Comparison of ENCODE assay signal across 14 cellular contexts in the genomic region with DNA sequence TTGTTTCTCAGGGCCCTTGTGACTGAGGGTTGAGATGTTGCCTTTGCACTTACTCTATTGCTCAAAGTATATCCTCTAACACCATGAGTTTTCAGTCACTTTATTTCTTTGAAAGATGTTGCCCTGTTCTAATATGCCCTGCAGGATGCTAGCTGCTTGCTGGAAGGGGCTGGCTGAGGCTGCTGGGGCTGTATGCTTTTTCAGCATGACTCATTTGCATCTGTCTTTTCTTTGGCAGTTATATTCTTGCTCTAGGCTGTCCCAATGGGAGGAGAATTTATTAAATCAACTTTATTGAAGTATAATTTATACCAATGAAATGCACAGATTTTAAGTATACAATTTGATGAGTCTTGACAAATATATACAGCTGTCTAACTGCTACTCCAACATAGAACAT.
"Had no signal": no experiment of that assay in that cellular context is flagged by ENCODE, and none has a peak within 500 bp of the region (broad histone marks: within the 10 kb centered on the region; RNA-seq: fewer than 3 reads in every experiment).

No MANE protein-coding gene starts in this region.

- H3K9me3 ChIP-seq: lower lobe of right lung had no signal

- H3K36me3 ChIP-seq: gastrocnemius medialis, left lung, lower lobe of right lung, ovary, right atrium auricular region, sigmoid colon, stomach had no signal

- DNase-seq: erythroblast; gastrocnemius medialis; glutamatergic neuron; immature natural killer cell; left lung; lower lobe of right lung; natural killer cell; nucleus accumbens; ovary; sigmoid colon; stimulated activated naive CD4-positive, alpha-beta T cell; stomach had no signal

- H3K27ac ChIP-seq: gastrocnemius medialis, left lung, lower lobe of right lung, ovary, right atrium auricular region, sigmoid colon, skin epidermis, stomach had no signal

- H3K4me1 ChIP-seq: gastrocnemius medialis, left lung, lower lobe of right lung, right atrium auricular region, sigmoid colon, stomach had no signal

- H3K4me3 ChIP-seq: gastrocnemius medialis, left lung, lower lobe of right lung, ovary, right atrium auricular region, sigmoid colon, skin epidermis, stomach had no signal

- ATAC-seq: gastrocnemius medialis, left lung, lower lobe of right lung, natural killer cell had no signal

- H3K27me3 ChIP-seq: gastrocnemius medialis, left lung, ovary, right atrium auricular region, sigmoid colon, stomach had no signal
